Comparison of ENCODE assay signal across 15 cellular contexts in genomic region chr21:39336457-39337008, GRCh38.
"Had no signal": no experiment of that assay in that cellular context is flagged by ENCODE, and none has a peak within 500 bp of the region (broad histone marks: within the 10 kb centered on the region; RNA-seq: fewer than 3 reads in every experiment).

No MANE protein-coding gene starts in this region.

- H3K9me3 ChIP-seq: sigmoid colon, spleen had no signal

- H3K9ac ChIP-seq: parathyroid adenoma had no signal

- H3K4me1 ChIP-seq: parathyroid adenoma, sigmoid colon, spleen had no signal

- H3K27ac ChIP-seq: brain microvascular endothelial cell, epithelial cell of prostate, parathyroid adenoma, sigmoid colon, spleen had no signal

- H3K27me3 ChIP-seq: brain microvascular endothelial cell, sigmoid colon, spleen had no signal

- H3K79me2 ChIP-seq: parathyroid adenoma had no signal

- FAIRE-seq: islet of Langerhans had no signal

- ATAC-seq: activated T-helper 17 cell treated with anti-CD3 and anti-CD28 coated beads, Interleukin-2, amount 50 U/mL, for 72 hours; effector memory CD8-positive, alpha-beta T cell; stimulated activated naive CD8-positive, alpha-beta T cell treated with anti-CD3 and anti-CD28 coated beads, Interleukin-15, amount 100 ng/mL, for 72 hours had no signal

- DNase-seq: activated CD4-positive, alpha-beta T cell treated with anti-CD3 and anti-CD28 coated beads, Interleukin-2, amount 50 U/mL, for 4 hours; activated naive CD4-positive, alpha-beta T cell treated with Interleukin-2 at 50 U/mL for 16 hours; activated T-cell treated with anti-CD3 and anti-CD28 coated beads for 4 hours; anterior cingulate cortex; brain microvascular endothelial cell; dermis blood vessel endothelial cell; effector memory CD8-positive, alpha-beta T cell; naive B cell; sigmoid colon; spleen; stimulated activated naive CD8-positive, alpha-beta T cell treated with anti-CD3 and anti-CD28 coated beads, Interleukin-15, amount 100 ng/mL, for 72 hours had no signal

- H2AFZ ChIP-seq: parathyroid adenoma had no signal

- H3K4me3 ChIP-seq: sigmoid colon, spleen had no signal
